Comparison of ENCODE assay signal across 22 cellular contexts in genomic region chr11:112277029-112277428, GRCh38. TPM values are rescaled to one million over a fixed set of nuclear protein-coding genes. Genes with fewer than 3 reads are reported as not detected.
DNase-seq lines count a peak whose midpoint lies in the region; ATAC-seq, FAIRE-seq and TF ChIP-seq lines count a peak whose summit lies in the region.
"Had no signal": no experiment of that assay in that cellular context is flagged by ENCODE, and none has a peak within 500 bp of the region (broad histone marks: within the 10 kb centered on the region; RNA-seq: fewer than 3 reads in every experiment).

No MANE protein-coding gene starts in this region.

- H4K91ac ChIP-seq in IMR-90 (ENCODE audit: insufficient read depth, low read depth, low read length) = no peak overlapping the region

- no peak overlapping the region for H4K5ac ChIP-seq in IMR-90 (ENCODE audit: low read depth, low read length)

- TF ChIP-seq POLR2A in IMR-90 (IDR thresholded peaks at IDR 0.05; ENCODE audit: low read depth, low read length) = no peak

- H3K18ac ChIP-seq in IMR-90 (ENCODE audit: low read depth, low read length) = no peak overlapping the region

- H3K9ac ChIP-seq in IMR-90 (ENCODE audit: low read depth, low read length) (no peak overlapping the region), astrocyte (ENCODE audit: low read length) (no peak overlapping the region)
- H3K9ac ChIP-seq: GM23248 had no signal

- POLR2A ChIA-PET in activated CD4-positive, alpha-beta T cell treated with anti-CD3 and anti-CD28 coated beads, Interleukin-2, amount 10 ng/mL, durations not matched to agents 7 days and 5 days (lab: Charles Lee) = no interaction called here
- POLR2A ChIA-PET in IMR-90 (lab: Charles Lee; ENCODE audit: unreplicated experiment) = no interaction called here

- H4K20me1 ChIP-seq in IMR-90 (ENCODE audit: insufficient read depth, low read length) (no peaks in the 10 kb centered on the region), astrocyte (ENCODE audit: insufficient read depth, low read length) (no peaks in the 10 kb centered on the region)

- H3K4me2 ChIP-seq in IMR-90 (ENCODE audit: low read depth, low read length) (no peak overlapping the region), astrocyte (ENCODE audit: low read length) (no peak overlapping the region)

- dilution Hi-C loops in IMR-90 (cut with HindIII; ENCODE audit: low sequenced_read_pairs, unreplicated experiment) = no loop called here

- H3K14ac ChIP-seq in IMR-90 (replicated peaks; ENCODE audit: low read depth, low read length) = no peak overlapping the region

- in situ Hi-C loops in IMR-90 (cut with MboI; ENCODE audit: low sequenced_read_pairs) = loop anchor here (10.0 kb wide), 1 partner anchor 162 kb away; no protein-coding TSS in a partner anchor

- H2AK5ac ChIP-seq in IMR-90 (ENCODE audit: low read depth, low read length) = no peak overlapping the region

- H3K79me2 ChIP-seq in astrocyte (ENCODE audit: insufficient read depth, low read length) = no peaks in the 10 kb centered on the region

- no CpG with 5 or more reads among the region's 1 CpG for WGBS in IMR-90 (ENCODE audit: extremely low coverage in 2 of 2, insufficient read length in 1 of 2), 2 experiments

- peak overlapping the region; percentile 45 for H3K27ac Mint-ChIP-seq in activated CD4-positive, alpha-beta T cell treated with anti-CD3 and anti-CD28 coated beads, Interleukin-2, amount 10 ng/mL, durations not matched to agents 24 days and 14 days
- no peak overlapping the region for H3K27ac Mint-ChIP-seq in activated CD4-positive, alpha-beta T cell treated with anti-CD3 and anti-CD28 coated beads, Interleukin-2, amount 10 ng/mL, durations not matched to agents 7 days and 5 days
- H3K27ac Mint-ChIP-seq in astrocyte (ENCODE audit: unreplicated experiment) (peak overlapping the region; percentile 15), osteocyte (ENCODE audit: unreplicated experiment) (peak overlapping the region; percentile 75)

- H3K4me3 ChIP-seq in IMR-90 (ENCODE audit: insufficient read depth, low read depth, low read length) (no peak overlapping the region), astrocyte (ENCODE audit: insufficient read depth, low read depth, low read length) (no peak overlapping the region)
- H3K4me3 ChIP-seq: GM23248, HAP-1 had no signal

- no peak for FAIRE-seq in astrocyte (lab: Jason Lieb, UNC)
- FAIRE-seq: D721Med, G401.6, GM12891, GM19239 had no signal

- H3K9me1 ChIP-seq in IMR-90 (ENCODE audit: insufficient read depth, low read length) = no peaks in the 10 kb centered on the region

- peak overlapping the region; percentile 32; the same call in 1 of the 2 replicates for H2BK20ac ChIP-seq in IMR-90 (ENCODE audit: low read depth, low read length)

- CTCF ChIA-PET in activated CD4-positive, alpha-beta T cell treated with anti-CD3 and anti-CD28 coated beads, Interleukin-2, amount 10 ng/mL, durations not matched to agents 7 days and 5 days (lab: Charles Lee) = no interaction called here
- CTCF ChIA-PET in IMR-90 (lab: Yijun Ruan, JAX) = no interaction called here

- H4K8ac ChIP-seq in IMR-90 (ENCODE audit: low read depth in 2 of 2, low read length in 2 of 2) = no peak overlapping the region

- peaks cover 30% of the 10 kb centered on the region for H3K4me1 Mint-ChIP-seq in activated CD4-positive, alpha-beta T cell treated with anti-CD3 and anti-CD28 coated beads, Interleukin-2, amount 10 ng/mL, durations not matched to agents 24 days and 14 days
- peaks cover 28% of the 10 kb centered on the region for H3K4me1 Mint-ChIP-seq in activated CD4-positive, alpha-beta T cell treated with anti-CD3 and anti-CD28 coated beads, Interleukin-2, amount 10 ng/mL, durations not matched to agents 7 days and 5 days
- H3K4me1 Mint-ChIP-seq in astrocyte (ENCODE audit: low read depth, unreplicated experiment) (peaks cover 31% of the 10 kb centered on the region), osteocyte (ENCODE audit: unreplicated experiment) (peaks cover 38% of the 10 kb centered on the region)

- no peak overlapping the region for H2AFZ ChIP-seq in IMR-90 (replicated peaks; ENCODE audit: low read length, poor library complexity)
- no peak overlapping the region for H2AFZ ChIP-seq in astrocyte (ENCODE audit: low read depth, low read length)
- H2AFZ ChIP-seq: GM23248 had no signal

- no peak for ATAC-seq in IMR-90 (ENCODE audit: low read depth)

- H2BK5ac ChIP-seq in IMR-90 (ENCODE audit: low read depth, low read length, poor library complexity, severe bottlenecking) = no peak overlapping the region

- H2BK120ac ChIP-seq in IMR-90 (ENCODE audit: low read depth, low read length) = no peak overlapping the region; the same call in 1 of the 2 replicates

- no peak overlapping the region for H3K4me3 Mint-ChIP-seq in activated CD4-positive, alpha-beta T cell treated with anti-CD3 and anti-CD28 coated beads, Interleukin-2, amount 10 ng/mL, durations not matched to agents 24 days and 14 days
- H3K4me3 Mint-ChIP-seq in activated CD4-positive, alpha-beta T cell treated with anti-CD3 and anti-CD28 coated beads, Interleukin-2, amount 10 ng/mL, durations not matched to agents 7 days and 5 days = no peak overlapping the region
- no peak overlapping the region for H3K4me3 Mint-ChIP-seq in astrocyte (ENCODE audit: unreplicated experiment)
- H3K4me3 Mint-ChIP-seq in osteocyte (ENCODE audit: unreplicated experiment) = no peak overlapping the region
- H3K4me3 Mint-ChIP-seq: CD4-positive, CD25-positive, alpha-beta regulatory T cell had no signal

- intact Hi-C loops in activated CD4-positive, alpha-beta T cell treated with anti-CD3 and anti-CD28 coated beads, Interleukin-2, amount 10 ng/mL, durations not matched to agents 24 days and 14 days (cut with micrococcal nuclease) = no loop called here
- intact Hi-C loops in IMR-90 (cut with micrococcal nuclease) = loop anchor here (5.0 kb wide), 1 partner anchor 345 kb away; no protein-coding TSS in a partner anchor

- H2AK9ac ChIP-seq in IMR-90 (replicated peaks; ENCODE audit: low read depth, low read length, poor library complexity) = no peak overlapping the region

- H3K27me3 ChIP-seq in IMR-90 (ENCODE audit: control insufficient read depth, insufficient read depth, low read length) = 0 out of 2 replicates have a peak, but pooled peaks cover 5% of the 10 kb centered on the region
- H3K27me3 ChIP-seq in astrocyte (ENCODE audit: insufficient read depth, low read length) = peaks cover 3% of the 10 kb centered on the region

- H3K4me1 ChIP-seq in IMR-90 (ENCODE audit: control insufficient read depth, insufficient read depth, low read length) = peaks cover 2% of the 10 kb centered on the region
- H3K4me1 ChIP-seq in astrocyte (ENCODE audit: insufficient read depth, low read length) = peaks cover 6% of the 10 kb centered on the region

- H2BK15ac ChIP-seq in IMR-90 (ENCODE audit: low read depth, low read length) = 0 out of 3 replicates have a peak overlapping the region, but pooled peaks have one; percentile 23

- H3K27ac ChIP-seq in IMR-90 (ENCODE audit: insufficient read depth, low read length) (no peak overlapping the region), astrocyte (ENCODE audit: low read depth, low read length) (no peak overlapping the region)
- H3K27ac ChIP-seq: GM23248 had no signal

- H3K79me1 ChIP-seq in IMR-90 (ENCODE audit: low read depth in 1 of 2, low read length in 2 of 2) = no peaks in the 10 kb centered on the region

- no peaks in the 10 kb centered on the region for H3K36me3 Mint-ChIP-seq in activated CD4-positive, alpha-beta T cell treated with anti-CD3 and anti-CD28 coated beads, Interleukin-2, amount 10 ng/mL, durations not matched to agents 24 days and 14 days (ENCODE audit: low read depth)
- H3K36me3 Mint-ChIP-seq in activated CD4-positive, alpha-beta T cell treated with anti-CD3 and anti-CD28 coated beads, Interleukin-2, amount 10 ng/mL, durations not matched to agents 7 days and 5 days (ENCODE audit: low read depth) = no peaks in the 10 kb centered on the region
- H3K36me3 Mint-ChIP-seq in astrocyte (ENCODE audit: low read depth, unreplicated experiment) (peaks cover 5% of the 10 kb centered on the region), osteocyte (ENCODE audit: unreplicated experiment) (no peaks in the 10 kb centered on the region)
- H3K36me3 Mint-ChIP-seq: CD4-positive, CD25-positive, alpha-beta regulatory T cell had no signal

- TF ChIP-seq CTCF in IMR-90 (conservative IDR thresholded peaks at IDR 0.05; ENCODE audit: low read depth, low read length) (no peak), astrocyte (IDR thresholded peaks at IDR 0.05; ENCODE audit: insufficient read depth, low read depth, low read length) (no peak), osteocyte (IDR thresholded peaks at IDR 0.05) (no peak)

- no TSS peak for BruUV-seq in IMR-90 (replicated peaks; lab: Mats Ljungman, UMichigan)

- H3K9me3 Mint-ChIP-seq in activated CD4-positive, alpha-beta T cell treated with anti-CD3 and anti-CD28 coated beads, Interleukin-2, amount 10 ng/mL, durations not matched to agents 24 days and 14 days = no peaks in the 10 kb centered on the region
- H3K9me3 Mint-ChIP-seq in activated CD4-positive, alpha-beta T cell treated with anti-CD3 and anti-CD28 coated beads, Interleukin-2, amount 10 ng/mL, durations not matched to agents 7 days and 5 days = no peaks in the 10 kb centered on the region
- H3K9me3 Mint-ChIP-seq in astrocyte (ENCODE audit: unreplicated experiment) (no peaks in the 10 kb centered on the region), osteocyte (ENCODE audit: unreplicated experiment) (no peaks in the 10 kb centered on the region)
- H3K9me3 Mint-ChIP-seq: CD4-positive, CD25-positive, alpha-beta regulatory T cell had no signal

- H3K56ac ChIP-seq in IMR-90 (ENCODE audit: extremely low read depth, insufficient read depth, low read length) = no peak overlapping the region

- H3K23ac ChIP-seq in IMR-90 (ENCODE audit: low read depth, low read length) = no peak overlapping the region

- H3K9me3 ChIP-seq in IMR-90 (ENCODE audit: control insufficient read depth, insufficient read depth, low read length) (no peaks in the 10 kb centered on the region), astrocyte (ENCODE audit: insufficient read depth, low read depth, low read length) (no peaks in the 10 kb centered on the region)
- H3K9me3 ChIP-seq: Caco-2, HAP-1 had no signal

- TF ChIP-seq RAD21 in IMR-90 (IDR thresholded peaks at IDR 0.05; ENCODE audit: low read length) = no peak

- no peak for DNase-seq in activated CD4-positive, alpha-beta T cell treated with anti-CD3 and anti-CD28 coated beads, Interleukin-2, amount 10 ng/mL, durations not matched to agents 24 days and 14 days
- DNase-seq in activated CD4-positive, alpha-beta T cell treated with anti-CD3 and anti-CD28 coated beads, Interleukin-2, amount 10 ng/mL, durations not matched to agents 7 days and 5 days = no peak
- DNase-seq in IMR-90 (no peak), astrocyte (ENCODE audit: low read depth) (no peak), osteocyte (ENCODE audit: extremely low spot score, unreplicated experiment) (no peak), HuH-7.5 (ENCODE audit: low spot score) (no peak), NCI-H1694 (lab: John Stamatoyannopoulos, UW) (no peak), NCI-H2081 treated with DMSO at 0.1 percent for 48 hours (lab: John Stamatoyannopoulos, UW) (no peak)
- DNase-seq: 8988T; C1 segment of cervical spinal cord; Caco-2; CD4-positive, CD25-positive, alpha-beta regulatory T cell; GM23248 had no signal

- H3K36me3 ChIP-seq in IMR-90 (ENCODE audit: control insufficient read depth, insufficient read depth, low read length) (no peaks in the 10 kb centered on the region), astrocyte (ENCODE audit: insufficient read depth, low read length) (no peaks in the 10 kb centered on the region)
- H3K36me3 ChIP-seq: HAP-1 had no signal

- H3K4ac ChIP-seq in IMR-90 (ENCODE audit: low read depth, low read length) = no peak overlapping the region

- H3K27me3 Mint-ChIP-seq in activated CD4-positive, alpha-beta T cell treated with anti-CD3 and anti-CD28 coated beads, Interleukin-2, amount 10 ng/mL, durations not matched to agents 24 days and 14 days = peaks cover 4% of the 10 kb centered on the region
- no peaks in the 10 kb centered on the region for H3K27me3 Mint-ChIP-seq in activated CD4-positive, alpha-beta T cell treated with anti-CD3 and anti-CD28 coated beads, Interleukin-2, amount 10 ng/mL, durations not matched to agents 7 days and 5 days
- no peaks in the 10 kb centered on the region for H3K27me3 Mint-ChIP-seq in astrocyte (ENCODE audit: low read depth, unreplicated experiment)
- H3K27me3 Mint-ChIP-seq in osteocyte (ENCODE audit: unreplicated experiment) = peaks cover 5% of the 10 kb centered on the region
- H3K27me3 Mint-ChIP-seq: CD4-positive, CD25-positive, alpha-beta regulatory T cell had no signal

RNA-seq across cellular contexts. Expression of gene PLET1, which starts 16.4 kb away (rescaled TPM):
- not detected in 2 replicates for total RNA-seq in activated CD4-positive, alpha-beta T cell treated with anti-CD3 and anti-CD28 coated beads, Interleukin-2, amount 10 ng/mL, durations not matched to agents 24 days and 14 days
- not detected for total RNA-seq in activated CD4-positive, alpha-beta T cell treated with anti-CD3 and anti-CD28 coated beads, Interleukin-2, amount 10 ng/mL, durations not matched to agents 7 days and 5 days
- not detected in 2 replicates for total RNA-seq in IMR-90 (2012; rRNA removed)
- not detected in 2 replicates for polyA plus RNA-seq in IMR-90 (2012; rRNA removed)
- not detected in 2 replicates for polyA plus RNA-seq in IMR-90 (2012; cell fraction: cytosol; rRNA removed)
- not detected in 2 replicates for polyA plus RNA-seq in IMR-90 (2012; cell fraction: nucleus; rRNA removed; ENCODE audit: low replicate concordance)
- not detected in 2 replicates for total RNA-seq in astrocyte
- not detected in 2 replicates for total RNA-seq in osteocyte
- total RNA-seq: A673; Caco-2; CD4-positive, CD25-positive, alpha-beta regulatory T cell; GM23248; H4; HT-29 had no signal
- polyA plus RNA-seq: AG04450; CD4-positive, CD25-positive, alpha-beta regulatory T cell; GM23248 had no signal

RNA-seq across cellular contexts. Expression of gene PTS, which starts 50.8 kb away (rescaled TPM):
- 33.1 and 34.4 TPM in 2 replicates for total RNA-seq in activated CD4-positive, alpha-beta T cell treated with anti-CD3 and anti-CD28 coated beads, Interleukin-2, amount 10 ng/mL, durations not matched to agents 24 days and 14 days
- 10 to 100 TPM; 18.6 to 19.8 TPM for total RNA-seq in activated CD4-positive, alpha-beta T cell treated with anti-CD3 and anti-CD28 coated beads, Interleukin-2, amount 10 ng/mL, durations not matched to agents 7 days and 5 days
- 21.0 and 63.6 TPM in 2 replicates for total RNA-seq in IMR-90 (2012; rRNA removed)
- polyA plus RNA-seq in IMR-90 (2012; rRNA removed) = 50.7 and 51.8 TPM in 2 replicates
- 17.3 and 17.8 TPM in 2 replicates for polyA plus RNA-seq in IMR-90 (2012; cell fraction: cytosol; rRNA removed)
- polyA plus RNA-seq in IMR-90 (2012; cell fraction: nucleus; rRNA removed; ENCODE audit: low replicate concordance) = 8.7 and 72.6 TPM in 2 replicates
- 61.0 and 64.6 TPM in 2 replicates for total RNA-seq in astrocyte
- 38.7 and 44.0 TPM in 2 replicates for total RNA-seq in osteocyte
